ENCODE assay signal across 19 cellular contexts in the genomic region with DNA sequence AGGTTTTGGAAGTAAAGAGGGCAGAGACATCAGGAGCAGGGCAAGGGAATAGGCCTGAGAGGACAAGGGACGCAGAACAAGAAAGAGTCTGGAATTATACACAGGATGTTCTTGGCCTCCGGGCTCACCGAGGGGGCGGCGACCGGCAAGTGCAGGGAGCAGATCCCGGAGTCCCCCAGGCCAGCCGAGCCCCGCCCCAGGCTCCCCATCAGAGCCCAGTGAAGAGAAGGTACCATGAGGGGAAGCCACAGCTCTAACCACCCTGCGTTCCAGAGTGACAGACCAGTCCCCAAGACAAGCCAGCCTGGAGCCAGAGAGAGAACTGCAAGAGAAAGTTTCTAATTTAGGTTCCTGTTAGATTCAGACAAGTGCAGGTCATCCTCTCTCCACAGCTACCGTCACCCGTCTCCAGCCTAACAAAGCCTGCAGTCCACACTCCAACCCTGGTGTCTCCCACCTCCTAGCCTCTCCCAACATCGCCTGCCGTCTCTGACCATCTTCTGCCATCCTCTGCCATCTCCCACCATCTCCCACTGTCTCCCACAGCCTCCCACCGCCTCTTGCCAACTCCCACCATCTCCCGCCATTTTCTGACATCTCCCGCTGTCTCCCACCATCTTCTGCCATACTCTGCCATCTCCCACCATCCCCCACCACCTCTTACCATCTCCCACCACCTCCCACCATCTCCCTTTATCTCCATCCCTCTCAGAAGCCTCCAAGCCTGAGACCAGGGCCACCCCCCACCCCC.
"Had no signal": no experiment of that assay in that cellular context is flagged by ENCODE, and none has a peak within 500 bp of the region (broad histone marks: within the 10 kb centered on the region; RNA-seq: fewer than 3 reads in every experiment).

No MANE protein-coding gene starts in this region.

- H3K36me3 ChIP-seq: neutrophil had no signal

- H3K9me3 ChIP-seq: adrenal gland, left ventricle myocardium inferior, neutrophil, pancreas, thoracic aorta, vagina had no signal

- H3K4me3 ChIP-seq: adrenal gland, left ventricle myocardium inferior, pancreas, thoracic aorta, vagina had no signal

- FAIRE-seq: astrocyte, endometrium, pancreas, TTC549 had no signal

- ATAC-seq: pancreas had no signal

- H3K27me3 ChIP-seq: adrenal gland, foreskin keratinocyte, neutrophil, pancreas, vagina had no signal

- DNase-seq: activated naive CD4-positive, alpha-beta T cell; activated T-cell treated with anti-CD3 and anti-CD28 coated beads, Interleukin-2, amount 50 U/mL, for 1 hour; adrenal gland; cerebellar nuclear complex; effector CD4-positive, alpha-beta T cell; erythroblast; foreskin keratinocyte; kidney glomerular epithelial cell; left ventricle myocardium inferior; pancreas; right cardiac atrium; stimulated activated CD4-positive, alpha-beta T cell treated with anti-CD3 and anti-CD28 coated beads, Interleukin-12 subunit alpha, Interleukin-12 subunit beta, amount 100 ng/mL, for 4 hours; T-helper 1 cell had no signal

- H3K27ac ChIP-seq: adrenal gland, foreskin keratinocyte, left ventricle myocardium inferior, neutrophil, pancreas, thoracic aorta, vagina had no signal

- H3K4me1 ChIP-seq: adrenal gland, foreskin keratinocyte, left ventricle myocardium inferior, pancreas, vagina had no signal
